ENCODE assay signal across 17 cellular contexts in the genomic region with DNA sequence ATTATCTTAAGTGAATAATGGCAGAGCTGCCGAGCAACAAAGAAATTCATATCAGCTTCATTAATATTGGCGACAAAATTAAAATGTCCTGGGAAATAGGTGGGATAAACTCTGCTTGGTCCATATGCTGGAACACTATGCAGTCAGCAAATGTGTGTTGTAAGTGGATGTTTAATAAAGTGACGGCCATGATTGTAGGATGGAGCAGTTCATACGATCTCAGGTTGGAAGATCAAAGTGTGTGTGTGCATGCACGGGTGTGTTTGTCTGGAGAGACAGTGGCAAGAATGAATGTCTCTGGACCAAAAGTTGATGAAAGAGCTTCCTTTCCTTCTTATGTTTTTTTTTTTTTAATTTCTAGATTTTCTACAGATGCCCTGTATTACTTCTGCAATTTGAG. TPM values are rescaled to one million over a fixed set of nuclear protein-coding genes. Genes with fewer than 3 reads are reported as not detected.
"Had no signal": no experiment of that assay in that cellular context is flagged by ENCODE, and none has a peak within 500 bp of the region (broad histone marks: within the 10 kb centered on the region; RNA-seq: fewer than 3 reads in every experiment).

No MANE protein-coding gene starts in this region.

- H3K36me3 ChIP-seq: esophagus muscularis mucosa, neutrophil, tibial artery had no signal

- H2AFZ ChIP-seq: hepatocyte, parathyroid adenoma had no signal

- H3K4me3 Mint-ChIP-seq: activated CD4-positive, alpha-beta T cell treated with anti-CD3 and anti-CD28 coated beads, Interleukin-2, amount 10 ng/mL, durations not matched to agents 7 days and 5 days; activated T-cell treated with anti-CD3 and anti-CD28 coated beads, Interleukin-2, amount 50 U/mL, for 4 hours; dendritic cell treated with granulocyte-macrophage colony-stimulating factor and Interleukin-4, amounts not matched to agents 40 ng/mL and 50 ng/mL, for 4 days; naive thymus-derived CD8-positive, alpha-beta T cell had no signal

- H3K27ac Mint-ChIP-seq: activated CD4-positive, alpha-beta T cell treated with anti-CD3 and anti-CD28 coated beads, Interleukin-2, amount 10 ng/mL, durations not matched to agents 7 days and 5 days; dendritic cell treated with granulocyte-macrophage colony-stimulating factor and Interleukin-4, amounts not matched to agents 40 ng/mL and 50 ng/mL, for 4 days had no signal

- DNase-seq: activated CD4-positive, alpha-beta T cell treated with anti-CD3 and anti-CD28 coated beads, Interleukin-2, amount 10 ng/mL, durations not matched to agents 7 days and 5 days; activated CD8-positive, alpha-beta memory T cell treated with anti-CD3 and anti-CD28 coated beads, Interleukin-2, amount 50 U/mL, for 4 hours; activated naive CD4-positive, alpha-beta T cell treated with anti-CD3 and anti-CD28 coated beads, Interleukin-2, amount 50 U/mL, for 16 hours; activated T-cell treated with anti-CD3 and anti-CD28 coated beads, Interleukin-2, amount 50 U/mL, for 4 hours; effector CD8-positive, alpha-beta T cell; naive thymus-derived CD8-positive, alpha-beta T cell; stimulated activated CD8-positive, alpha-beta memory T cell treated with anti-CD3 and anti-CD28 coated beads, Interleukin-4, amount 100 ng/mL, for 48 hours; stimulated activated naive CD4-positive, alpha-beta T cell; T1000 had no signal

- H3K27me3 Mint-ChIP-seq: activated CD4-positive, alpha-beta T cell treated with anti-CD3 and anti-CD28 coated beads, Interleukin-2, amount 10 ng/mL, durations not matched to agents 7 days and 5 days had no signal

- H3K27ac ChIP-seq: neutrophil, parathyroid adenoma had no signal

- H3K9me3 Mint-ChIP-seq: activated CD4-positive, alpha-beta T cell treated with anti-CD3 and anti-CD28 coated beads, Interleukin-2, amount 10 ng/mL, durations not matched to agents 7 days and 5 days; activated T-cell treated with anti-CD3 and anti-CD28 coated beads, Interleukin-2, amount 50 U/mL, for 4 hours; dendritic cell treated with granulocyte-macrophage colony-stimulating factor and Interleukin-4, amounts not matched to agents 40 ng/mL and 50 ng/mL, for 4 days; naive thymus-derived CD8-positive, alpha-beta T cell had no signal

- H3K4me1 Mint-ChIP-seq: activated CD4-positive, alpha-beta T cell treated with anti-CD3 and anti-CD28 coated beads, Interleukin-2, amount 10 ng/mL, durations not matched to agents 7 days and 5 days had no signal

- H3K9ac ChIP-seq: parathyroid adenoma had no signal

- H3K4me3 ChIP-seq: esophagus muscularis mucosa, hepatocyte, tibial artery had no signal

- ATAC-seq: activated CD4-positive, CD25-positive, alpha-beta regulatory T cell treated with anti-CD3 and anti-CD28 coated beads, Interleukin-2, amount 50 U/mL, for 24 hours; activated T-cell treated with anti-CD3 and anti-CD28 coated beads, Interleukin-2, amount 50 U/mL, for 4 hours; naive thymus-derived CD8-positive, alpha-beta T cell had no signal

- H3K27me3 ChIP-seq: esophagus muscularis mucosa, hepatocyte, tibial artery had no signal

- H3K36me3 Mint-ChIP-seq: naive thymus-derived CD8-positive, alpha-beta T cell had no signal

- H3K9me3 ChIP-seq: esophagus muscularis mucosa, neutrophil, tibial artery had no signal

- H3K4me1 ChIP-seq: parathyroid adenoma had no signal

RNA-seq across cellular contexts. Expression of a gene that starts 14.8 kb away (rescaled TPM):
- total RNA-seq: activated CD4-positive, alpha-beta T cell treated with anti-CD3 and anti-CD28 coated beads, Interleukin-2, amount 10 ng/mL, durations not matched to agents 7 days and 5 days; activated T-cell treated with anti-CD3 and anti-CD28 coated beads, Interleukin-2, amount 50 U/mL, for 4 hours; naive thymus-derived CD8-positive, alpha-beta T cell; T-helper 1 cell treated with Interleukin-12 subunit alpha and Interleukin-12 subunit beta and Interleukin-4 antibody, amounts not matched to agents 30 ng/mL and 1 ng/mL, for 36 hours had no signal
- polyA plus RNA-seq: naive thymus-derived CD8-positive, alpha-beta T cell had no signal
